1 cellular context compared by ENCODE assay signal in the genomic region with DNA sequence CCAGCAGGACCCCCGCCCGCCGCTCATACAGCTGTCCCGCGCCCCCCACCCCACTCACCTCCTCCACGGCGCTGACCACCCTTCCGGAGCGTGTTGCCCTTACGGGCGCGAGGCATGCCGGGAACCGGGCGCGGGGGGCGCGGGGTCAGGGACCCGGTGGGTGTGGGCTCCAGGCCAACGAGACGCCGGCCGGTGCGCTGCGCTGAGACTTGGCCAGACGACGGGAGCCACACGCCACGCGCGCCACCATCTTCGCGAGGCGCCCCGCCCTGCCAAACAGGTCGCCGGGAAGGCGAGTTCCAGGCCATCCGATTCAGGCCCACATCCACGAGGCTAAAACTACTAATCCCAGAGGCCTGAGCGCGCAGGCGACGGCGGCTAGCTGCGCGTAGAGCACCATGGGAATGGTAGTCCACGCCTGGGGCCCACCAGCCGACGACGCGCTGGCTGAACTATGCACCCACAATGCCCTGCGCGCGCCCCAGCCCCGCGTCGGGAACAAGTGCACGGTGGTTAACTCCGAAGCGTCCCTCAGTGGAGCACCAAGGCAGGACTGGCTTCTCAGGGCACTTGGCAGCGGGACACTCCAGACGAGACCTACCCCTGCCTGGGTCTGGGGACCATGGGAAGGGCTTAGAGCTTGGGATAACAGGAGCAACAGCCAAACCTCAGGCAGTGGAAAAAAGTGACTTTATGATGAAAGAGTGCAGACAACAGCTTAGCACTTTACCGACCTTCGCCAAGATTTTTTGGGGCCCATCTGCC.
TF ChIP-seq lines count a peak whose summit lies in the region.

A gene with protein sequence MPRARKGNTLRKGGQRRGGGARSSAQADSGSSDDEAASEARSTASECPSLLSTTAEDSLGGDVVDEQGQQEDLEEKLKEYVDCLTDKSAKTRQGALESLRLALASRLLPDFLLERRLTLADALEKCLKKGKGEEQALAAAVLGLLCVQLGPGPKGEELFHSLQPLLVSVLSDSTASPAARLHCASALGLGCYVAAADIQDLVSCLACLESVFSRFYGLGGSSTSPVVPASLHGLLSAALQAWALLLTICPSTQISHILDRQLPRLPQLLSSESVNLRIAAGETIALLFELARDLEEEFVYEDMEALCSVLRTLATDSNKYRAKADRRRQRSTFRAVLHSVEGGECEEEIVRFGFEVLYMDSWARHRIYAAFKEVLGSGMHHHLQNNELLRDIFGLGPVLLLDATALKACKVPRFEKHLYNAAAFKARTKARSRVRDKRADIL (minus strand): TSS at position 271 of the 765 bp plus-strand sequence. CDS start 155 bp downstream, at position 116.

TF ChIP-seq in K562, 482 proteins besides CTCF, POLR2A, EP300 and RAD21 (continued from another document and continues in another):
- peak; percentile 91 for TF ChIP-seq ZNF76 (CRISPR knock-in tag; IDR thresholded peaks at IDR 0.05; ENCODE audit: borderline replicate concordance)
- peak; percentile 99 for TF ChIP-seq ZNF143 (CRISPR knock-in tag; IDR thresholded peaks at IDR 0.05)
- peak; percentile 89 for TF ChIP-seq KLF13 (tag; IDR thresholded peaks at IDR 0.05; ENCODE audit: borderline replicate concordance, low read depth)
- TF ChIP-seq, protein P1, sequence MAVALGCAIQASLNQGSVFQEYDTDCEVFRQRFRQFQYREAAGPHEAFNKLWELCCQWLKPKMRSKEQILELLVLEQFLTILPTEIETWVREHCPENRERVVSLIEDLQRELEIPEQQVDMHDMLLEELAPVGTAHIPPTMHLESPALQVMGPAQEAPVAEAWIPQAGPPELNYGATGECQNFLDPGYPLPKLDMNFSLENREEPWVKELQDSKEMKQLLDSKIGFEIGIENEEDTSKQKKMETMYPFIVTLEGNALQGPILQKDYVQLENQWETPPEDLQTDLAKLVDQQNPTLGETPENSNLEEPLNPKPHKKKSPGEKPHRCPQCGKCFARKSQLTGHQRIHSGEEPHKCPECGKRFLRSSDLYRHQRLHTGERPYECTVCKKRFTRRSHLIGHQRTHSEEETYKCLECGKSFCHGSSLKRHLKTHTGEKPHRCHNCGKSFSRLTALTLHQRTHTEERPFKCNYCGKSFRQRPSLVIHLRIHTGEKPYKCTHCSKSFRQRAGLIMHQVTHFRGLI (CRISPR knock-in tag; IDR thresholded peaks at IDR 0.05): no peak
- TF ChIP-seq, protein P2, sequence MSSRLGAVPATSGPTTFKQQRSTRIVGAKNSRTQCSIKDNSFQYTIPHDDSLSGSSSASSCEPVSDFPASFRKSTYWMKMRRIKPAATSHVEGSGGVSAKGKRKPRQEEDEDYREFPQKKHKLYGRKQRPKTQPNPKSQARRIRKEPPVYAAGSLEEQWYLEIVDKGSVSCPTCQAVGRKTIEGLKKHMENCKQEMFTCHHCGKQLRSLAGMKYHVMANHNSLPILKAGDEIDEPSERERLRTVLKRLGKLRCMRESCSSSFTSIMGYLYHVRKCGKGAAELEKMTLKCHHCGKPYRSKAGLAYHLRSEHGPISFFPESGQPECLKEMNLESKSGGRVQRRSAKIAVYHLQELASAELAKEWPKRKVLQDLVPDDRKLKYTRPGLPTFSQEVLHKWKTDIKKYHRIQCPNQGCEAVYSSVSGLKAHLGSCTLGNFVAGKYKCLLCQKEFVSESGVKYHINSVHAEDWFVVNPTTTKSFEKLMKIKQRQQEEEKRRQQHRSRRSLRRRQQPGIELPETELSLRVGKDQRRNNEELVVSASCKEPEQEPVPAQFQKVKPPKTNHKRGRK (tag; IDR thresholded peaks at IDR 0.05): no peak
- TF ChIP-seq MBD2 (IDR thresholded peaks at IDR 0.05; ENCODE audit: borderline replicate concordance, low read depth): peak; percentile 99
- TF ChIP-seq JUND (IDR thresholded peaks at IDR 0.05; ENCODE audit: borderline replicate concordance, low read depth, low read length): peak; percentile 56; the same call in 1 of the 2 replicates
- peak; percentile 20; the same call in 1 of the 3 replicates for TF ChIP-seq JUND (tag; IDR thresholded peaks at IDR 0.05; ENCODE audit: borderline replicate concordance, low read depth, low read length)
- peak; percentile 99 for TF ChIP-seq ZNF644 (tag; IDR thresholded peaks at IDR 0.05; ENCODE audit: low read depth)
- TF ChIP-seq PHB (CRISPR knock-in tag; IDR thresholded peaks at IDR 0.05): no peak
- TF ChIP-seq SIN3A (IDR thresholded peaks at IDR 0.05; ENCODE audit: borderline replicate concordance in 2 of 2, control insufficient read depth in 1 of 2, low read depth in 2 of 2, low read length in 2 of 2): peak; percentile 73 to 85; a peak in 2 of 4 replicates
- TF ChIP-seq, protein P3, sequence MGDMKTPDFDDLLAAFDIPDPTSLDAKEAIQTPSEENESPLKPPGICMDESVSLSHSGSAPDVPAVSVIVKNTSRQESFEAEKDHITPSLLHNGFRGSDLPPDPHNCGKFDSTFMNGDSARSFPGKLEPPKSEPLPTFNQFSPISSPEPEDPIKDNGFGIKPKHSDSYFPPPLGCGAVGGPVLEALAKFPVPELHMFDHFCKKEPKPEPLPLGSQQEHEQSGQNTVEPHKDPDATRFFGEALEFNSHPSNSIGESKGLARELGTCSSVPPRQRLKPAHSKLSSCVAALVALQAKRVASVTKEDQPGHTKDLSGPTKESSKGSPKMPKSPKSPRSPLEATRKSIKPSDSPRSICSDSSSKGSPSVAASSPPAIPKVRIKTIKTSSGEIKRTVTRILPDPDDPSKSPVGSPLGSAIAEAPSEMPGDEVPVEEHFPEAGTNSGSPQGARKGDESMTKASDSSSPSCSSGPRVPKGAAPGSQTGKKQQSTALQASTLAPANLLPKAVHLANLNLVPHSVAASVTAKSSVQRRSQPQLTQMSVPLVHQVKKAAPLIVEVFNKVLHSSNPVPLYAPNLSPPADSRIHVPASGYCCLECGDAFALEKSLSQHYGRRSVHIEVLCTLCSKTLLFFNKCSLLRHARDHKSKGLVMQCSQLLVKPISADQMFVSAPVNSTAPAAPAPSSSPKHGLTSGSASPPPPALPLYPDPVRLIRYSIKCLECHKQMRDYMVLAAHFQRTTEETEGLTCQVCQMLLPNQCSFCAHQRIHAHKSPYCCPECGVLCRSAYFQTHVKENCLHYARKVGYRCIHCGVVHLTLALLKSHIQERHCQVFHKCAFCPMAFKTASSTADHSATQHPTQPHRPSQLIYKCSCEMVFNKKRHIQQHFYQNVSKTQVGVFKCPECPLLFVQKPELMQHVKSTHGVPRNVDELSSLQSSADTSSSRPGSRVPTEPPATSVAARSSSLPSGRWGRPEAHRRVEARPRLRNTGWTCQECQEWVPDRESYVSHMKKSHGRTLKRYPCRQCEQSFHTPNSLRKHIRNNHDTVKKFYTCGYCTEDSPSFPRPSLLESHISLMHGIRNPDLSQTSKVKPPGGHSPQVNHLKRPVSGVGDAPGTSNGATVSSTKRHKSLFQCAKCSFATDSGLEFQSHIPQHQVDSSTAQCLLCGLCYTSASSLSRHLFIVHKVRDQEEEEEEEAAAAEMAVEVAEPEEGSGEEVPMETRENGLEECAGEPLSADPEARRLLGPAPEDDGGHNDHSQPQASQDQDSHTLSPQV (IDR thresholded peaks at IDR 0.05): peak; percentile 97
- TF ChIP-seq ZNF583 (CRISPR knock-in tag; IDR thresholded peaks at IDR 0.05): peak; percentile 94
- no peak for TF ChIP-seq ZNF282 (CRISPR knock-in tag; IDR thresholded peaks at IDR 0.05)
- peak; percentile 88 for TF ChIP-seq C11orf30 (IDR thresholded peaks at IDR 0.05; ENCODE audit: low read depth)
- TF ChIP-seq, protein P4, sequence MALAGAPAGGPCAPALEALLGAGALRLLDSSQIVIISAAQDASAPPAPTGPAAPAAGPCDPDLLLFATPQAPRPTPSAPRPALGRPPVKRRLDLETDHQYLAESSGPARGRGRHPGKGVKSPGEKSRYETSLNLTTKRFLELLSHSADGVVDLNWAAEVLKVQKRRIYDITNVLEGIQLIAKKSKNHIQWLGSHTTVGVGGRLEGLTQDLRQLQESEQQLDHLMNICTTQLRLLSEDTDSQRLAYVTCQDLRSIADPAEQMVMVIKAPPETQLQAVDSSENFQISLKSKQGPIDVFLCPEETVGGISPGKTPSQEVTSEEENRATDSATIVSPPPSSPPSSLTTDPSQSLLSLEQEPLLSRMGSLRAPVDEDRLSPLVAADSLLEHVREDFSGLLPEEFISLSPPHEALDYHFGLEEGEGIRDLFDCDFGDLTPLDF (CRISPR knock-in tag; IDR thresholded peaks at IDR 0.05): peak; percentile 51; the same call in 1 of the 2 replicates
- TF ChIP-seq L3MBTL2 (IDR thresholded peaks at IDR 0.05): peak; percentile 82
- TF ChIP-seq, protein P5, sequence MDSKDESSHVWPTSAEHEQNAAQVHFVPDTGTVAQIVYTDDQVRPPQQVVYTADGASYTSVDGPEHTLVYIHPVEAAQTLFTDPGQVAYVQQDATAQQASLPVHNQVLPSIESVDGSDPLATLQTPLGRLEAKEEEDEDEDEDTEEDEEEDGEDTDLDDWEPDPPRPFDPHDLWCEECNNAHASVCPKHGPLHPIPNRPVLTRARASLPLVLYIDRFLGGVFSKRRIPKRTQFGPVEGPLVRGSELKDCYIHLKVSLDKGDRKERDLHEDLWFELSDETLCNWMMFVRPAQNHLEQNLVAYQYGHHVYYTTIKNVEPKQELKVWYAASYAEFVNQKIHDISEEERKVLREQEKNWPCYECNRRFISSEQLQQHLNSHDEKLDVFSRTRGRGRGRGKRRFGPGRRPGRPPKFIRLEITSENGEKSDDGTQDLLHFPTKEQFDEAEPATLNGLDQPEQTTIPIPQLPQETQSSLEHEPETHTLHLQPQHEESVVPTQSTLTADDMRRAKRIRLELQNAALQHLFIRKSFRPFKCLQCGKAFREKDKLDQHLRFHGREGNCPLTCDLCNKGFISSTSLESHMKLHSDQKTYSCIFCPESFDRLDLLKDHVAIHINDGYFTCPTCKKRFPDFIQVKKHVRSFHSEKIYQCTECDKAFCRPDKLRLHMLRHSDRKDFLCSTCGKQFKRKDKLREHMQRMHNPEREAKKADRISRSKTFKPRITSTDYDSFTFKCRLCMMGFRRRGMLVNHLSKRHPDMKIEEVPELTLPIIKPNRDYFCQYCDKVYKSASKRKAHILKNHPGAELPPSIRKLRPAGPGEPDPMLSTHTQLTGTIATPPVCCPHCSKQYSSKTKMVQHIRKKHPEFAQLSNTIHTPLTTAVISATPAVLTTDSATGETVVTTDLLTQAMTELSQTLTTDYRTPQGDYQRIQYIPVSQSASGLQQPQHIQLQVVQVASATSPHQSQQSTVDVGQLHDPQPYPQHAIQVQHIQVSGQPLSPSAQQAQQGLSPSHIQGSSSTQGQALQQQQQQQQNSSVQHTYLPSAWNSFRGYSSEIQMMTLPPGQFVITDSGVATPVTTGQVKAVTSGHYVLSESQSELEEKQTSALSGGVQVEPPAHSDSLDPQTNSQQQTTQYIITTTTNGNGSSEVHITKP (IDR thresholded peaks at IDR 0.05; ENCODE audit: partially characterized antibody): no peak
- TF ChIP-seq ZNF197 (CRISPR knock-in tag; IDR thresholded peaks at IDR 0.05; ENCODE audit: low read depth): peak; percentile 98
- TF ChIP-seq BACH1 (tag; IDR thresholded peaks at IDR 0.05): peak; percentile 85; the same call in 1 of the 2 replicates
- TF ChIP-seq JUN (IDR thresholded peaks at IDR 0.05; ENCODE audit: borderline replicate concordance, low read depth, low read length): peak; percentile 72; the same call in 1 of the 2 replicates
- no peak for TF ChIP-seq JUN (CRISPR knock-in tag; IDR thresholded peaks at IDR 0.05; ENCODE audit: borderline replicate concordance)
- peak; percentile 81; the same call in 1 of the 2 replicates for TF ChIP-seq SAFB (IDR thresholded peaks at IDR 0.05; ENCODE audit: borderline replicate concordance, low read depth, low read length)
- TF ChIP-seq RNF2 (IDR thresholded peaks at IDR 0.05): peak; percentile 91
- TF ChIP-seq NRF1 (conservative IDR thresholded peaks at IDR 0.05 in 1 of 2, IDR thresholded peaks at IDR 0.05 in 1 of 2): peak; percentile 87 to 90
- no peak for TF ChIP-seq CBX1 (IDR thresholded peaks at IDR 0.05; ENCODE audit: low read depth)
- peak; percentile 89 for TF ChIP-seq ZNF311 (CRISPR knock-in tag; IDR thresholded peaks at IDR 0.05)
- peak; percentile 63 for TF ChIP-seq TBP (optimal IDR thresholded peaks at IDR 0.05; ENCODE audit: low read depth, low read length)
- TF ChIP-seq MAZ (CRISPR knock-in tag; conservative IDR thresholded peaks at IDR 0.05 in 1 of 2, IDR thresholded peaks at IDR 0.05 in 1 of 2): peak; percentile 89 to 97
- TF ChIP-seq CREM (IDR thresholded peaks at IDR 0.05; ENCODE audit: low read depth): peak; percentile 99
- TF ChIP-seq RB1 (IDR thresholded peaks at IDR 0.05; ENCODE audit: low read depth): peak; percentile 69
- TF ChIP-seq CTBP1 (IDR thresholded peaks at IDR 0.05; ENCODE audit: borderline replicate concordance): peak; percentile 56; the same call in 1 of the 2 replicates
- peak; percentile 64 for TF ChIP-seq CHD2 (IDR thresholded peaks at IDR 0.05; ENCODE audit: low read depth, low read length)
- TF ChIP-seq SP1 (CRISPR knock-in tag; IDR thresholded peaks at IDR 0.05): peak; percentile 97
- TF ChIP-seq, protein P6, sequence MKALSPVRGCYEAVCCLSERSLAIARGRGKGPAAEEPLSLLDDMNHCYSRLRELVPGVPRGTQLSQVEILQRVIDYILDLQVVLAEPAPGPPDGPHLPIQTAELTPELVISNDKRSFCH (CRISPR knock-in tag; IDR thresholded peaks at IDR 0.05): no peak
- TF ChIP-seq, protein P6 (tag; IDR thresholded peaks at IDR 0.05): peak; percentile 91
- TF ChIP-seq SAFB2 (IDR thresholded peaks at IDR 0.05; ENCODE audit: borderline replicate concordance, low read depth, low read length, severe bottlenecking): no peak
- TF ChIP-seq, protein P7, sequence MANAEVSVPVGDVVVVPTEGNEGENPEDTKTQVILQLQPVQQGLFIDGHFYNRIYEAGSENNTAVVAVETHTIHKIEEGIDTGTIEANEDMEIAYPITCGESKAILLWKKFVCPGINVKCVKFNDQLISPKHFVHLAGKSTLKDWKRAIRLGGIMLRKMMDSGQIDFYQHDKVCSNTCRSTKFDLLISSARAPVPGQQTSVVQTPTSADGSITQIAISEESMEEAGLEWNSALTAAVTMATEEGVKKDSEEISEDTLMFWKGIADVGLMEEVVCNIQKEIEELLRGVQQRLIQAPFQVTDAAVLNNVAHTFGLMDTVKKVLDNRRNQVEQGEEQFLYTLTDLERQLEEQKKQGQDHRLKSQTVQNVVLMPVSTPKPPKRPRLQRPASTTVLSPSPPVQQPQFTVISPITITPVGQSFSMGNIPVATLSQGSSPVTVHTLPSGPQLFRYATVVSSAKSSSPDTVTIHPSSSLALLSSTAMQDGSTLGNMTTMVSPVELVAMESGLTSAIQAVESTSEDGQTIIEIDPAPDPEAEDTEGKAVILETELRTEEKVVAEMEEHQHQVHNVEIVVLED (CRISPR knock-in tag; IDR thresholded peaks at IDR 0.05): peak; percentile 93
- TF ChIP-seq RBBP5 (IDR thresholded peaks at IDR 0.05; ENCODE audit: borderline replicate concordance, insufficient read depth, low read length, poor library complexity, severe bottlenecking): peak; percentile 73
- no peak for TF ChIP-seq NR2F6 (CRISPR knock-in tag; IDR thresholded peaks at IDR 0.05)
- TF ChIP-seq KAT7 (CRISPR knock-in tag; IDR thresholded peaks at IDR 0.05; ENCODE audit: borderline replicate concordance): peak; percentile 73; the same call in 1 of the 2 replicates
- peak in 1 of 2 experiments; percentile 84; a peak in 2 of 4 replicates for TF ChIP-seq HDAC1 (IDR thresholded peaks at IDR 0.05)
- 0 out of 2 replicates have a peak, but pooled peaks have one; percentile 18 for TF ChIP-seq TCFL5 (CRISPR knock-in tag; conservative IDR thresholded peaks at IDR 0.05)
- peak; percentile 94 for TF ChIP-seq DMBX1 (CRISPR knock-in tag; IDR thresholded peaks at IDR 0.05; ENCODE audit: borderline replicate concordance)
- TF ChIP-seq ZNF41 (CRISPR knock-in tag; conservative IDR thresholded peaks at IDR 0.05): peak; percentile 69; the same call in 1 of the 2 replicates
- TF ChIP-seq BHLHE40 (IDR thresholded peaks at IDR 0.05; ENCODE audit: low read length): peak; percentile 54
